25 cellular contexts compared by ENCODE assay signal in the genomic region with DNA sequence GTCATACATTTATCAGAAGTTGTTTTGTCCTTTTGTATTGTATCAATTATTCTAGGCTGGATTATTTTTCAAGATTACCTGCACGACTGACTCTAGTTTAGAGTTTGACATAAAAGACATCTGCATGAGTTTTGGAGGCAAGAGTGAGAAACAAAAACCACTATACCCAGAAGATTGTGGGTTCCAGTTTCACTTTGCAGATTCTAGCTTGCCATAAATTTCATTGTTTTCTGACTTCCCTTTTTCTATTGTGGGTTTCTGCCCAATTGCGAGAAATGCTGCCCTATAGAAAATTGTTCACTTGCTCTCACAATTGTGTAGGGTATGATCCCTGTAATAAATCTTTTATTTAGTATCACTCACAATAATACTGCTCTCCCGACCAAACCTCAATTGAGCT.
DNase-seq lines count a peak whose midpoint lies in the region; ATAC-seq, FAIRE-seq and TF ChIP-seq lines count a peak whose summit lies in the region.
"Had no signal": no experiment of that assay in that cellular context is flagged by ENCODE, and none has a peak within 500 bp of the region (broad histone marks: within the 10 kb centered on the region; RNA-seq: fewer than 3 reads in every experiment).

No MANE protein-coding gene starts in this region.

- no peaks in the 10 kb centered on the region for H3K36me3 Mint-ChIP-seq in activated CD4-positive, alpha-beta T cell treated with anti-CD3 and anti-CD28 coated beads, Interleukin-2, amount 10 ng/mL, durations not matched to agents 7 days and 5 days (ENCODE audit: low read depth)
- H3K36me3 Mint-ChIP-seq: activated naive CD4-positive, alpha-beta T cell treated with anti-CD3 and anti-CD28 coated beads, Interleukin-2, amount 50 U/mL, for 72 hours; CD14-positive monocyte; naive thymus-derived CD8-positive, alpha-beta T cell; stimulated activated memory B cell treated with anti-CD40 and anti-IgM and Interleukin-4, amounts not matched to agents 10 μg/mL and 1 μg/mL and 100 μg/mL, for 72 hours had no signal

- H4K91ac ChIP-seq in mesenchymal stem cell (ENCODE audit: low read length): no peak overlapping the region

- DNase-seq in MM.1S (peak; percentile 88), SKM-1 (lab: John Stamatoyannopoulos, UW; ENCODE audit: unreplicated experiment) (peak; percentile 15), mesenchymal stem cell (no peak), NCI-H226 (no peak), GM12892 (ENCODE audit: insufficient read length) (no peak)
- no peak for DNase-seq in activated CD4-positive, alpha-beta T cell treated with anti-CD3 and anti-CD28 coated beads, Interleukin-2, amount 10 ng/mL, durations not matched to agents 7 days and 5 days
- DNase-seq: activated CD4-positive, CD25-positive, alpha-beta regulatory T cell; activated CD8-positive, alpha-beta memory T cell treated with anti-CD3 and anti-CD28 coated beads for 24 hours; activated T-cell treated with anti-CD3 and anti-CD28 coated beads, Interleukin-2, amount 50 U/mL, for 72 hours; effector CD4-positive, alpha-beta T cell; gastrocnemius medialis; mesendoderm; naive thymus-derived CD8-positive, alpha-beta T cell; NCI-H2029; NCI-H446 treated with DMSO at 0.1 percent for 48 hours; pancreas; sigmoid colon; T-helper 17 cell; thyroid gland had no signal

- no peak overlapping the region for H3K4ac ChIP-seq in mesenchymal stem cell (ENCODE audit: low read depth in 1 of 2, low read length in 2 of 2)

- H3K9ac ChIP-seq in MM.1S (ENCODE audit: low read length) (no peak overlapping the region), mesenchymal stem cell (ENCODE audit: low read length) (no peak overlapping the region)

- H3K27me3 ChIP-seq in MM.1S (replicated peaks; ENCODE audit: insufficient read depth, low read length) (no peaks in the 10 kb centered on the region), mesenchymal stem cell (ENCODE audit: control insufficient read depth in 1 of 2, insufficient read depth in 1 of 2, low read length in 2 of 2) (no peaks in the 10 kb centered on the region)
- H3K27me3 ChIP-seq: gastrocnemius medialis, pancreas, sigmoid colon, thyroid gland had no signal

- no peak overlapping the region for H3K23ac ChIP-seq in mesenchymal stem cell (ENCODE audit: low read length in 2 of 2)

- H3K9me3 ChIP-seq in MM.1S (replicated peaks; ENCODE audit: insufficient read depth, low read length) (no peaks in the 10 kb centered on the region), mesenchymal stem cell (ENCODE audit: control insufficient read depth, low read length) (peaks cover 3% of the 10 kb centered on the region)
- H3K9me3 ChIP-seq: gastrocnemius medialis, pancreas, sigmoid colon, thyroid gland had no signal

- H3K36me3 ChIP-seq in MM.1S (replicated peaks; ENCODE audit: insufficient read depth, low read length) (no peaks in the 10 kb centered on the region), mesenchymal stem cell (ENCODE audit: control insufficient read depth in 1 of 2, insufficient read depth in 2 of 2, low read depth in 1 of 2, low read length in 2 of 2) (no peaks in the 10 kb centered on the region)
- H3K36me3 ChIP-seq: gastrocnemius medialis, pancreas, sigmoid colon, thyroid gland had no signal

- 100% methylated on average over 3 of the region's 3 CpGs for WGBS in mesenchymal stem cell

- H3K27ac ChIP-seq in MM.1S (ENCODE audit: low read length) (peak overlapping the region; percentile 31; the same call in 1 of the 2 replicates), mesenchymal stem cell (ENCODE audit: low read length, poor library complexity, severe bottlenecking) (no peak overlapping the region)
- H3K27ac ChIP-seq: gastrocnemius medialis, pancreas, sigmoid colon, thyroid gland had no signal

- no peak overlapping the region for H3K27ac Mint-ChIP-seq in activated CD4-positive, alpha-beta T cell treated with anti-CD3 and anti-CD28 coated beads, Interleukin-2, amount 10 ng/mL, durations not matched to agents 7 days and 5 days
- H3K27ac Mint-ChIP-seq: activated naive CD4-positive, alpha-beta T cell treated with anti-CD3 and anti-CD28 coated beads, Interleukin-2, amount 50 U/mL, for 72 hours; activated T-cell treated with anti-CD3 and anti-CD28 coated beads, Interleukin-2, amount 50 U/mL, for 72 hours; CD14-positive monocyte; naive thymus-derived CD8-positive, alpha-beta T cell; stimulated activated memory B cell treated with anti-CD40 and anti-IgM and Interleukin-4, amounts not matched to agents 10 μg/mL and 1 μg/mL and 100 μg/mL, for 72 hours; T-helper 17 cell had no signal

- peaks cover 2% of the 10 kb centered on the region for H3K9me3 Mint-ChIP-seq in activated CD4-positive, alpha-beta T cell treated with anti-CD3 and anti-CD28 coated beads, Interleukin-2, amount 10 ng/mL, durations not matched to agents 7 days and 5 days
- H3K9me3 Mint-ChIP-seq: stimulated activated memory B cell treated with anti-CD40 and anti-IgM and Interleukin-4, amounts not matched to agents 10 μg/mL and 1 μg/mL and 100 μg/mL, for 72 hours had no signal

- H3K4me1 Mint-ChIP-seq in activated CD4-positive, alpha-beta T cell treated with anti-CD3 and anti-CD28 coated beads, Interleukin-2, amount 10 ng/mL, durations not matched to agents 7 days and 5 days: no peaks in the 10 kb centered on the region
- H3K4me1 Mint-ChIP-seq: CD14-positive monocyte; naive thymus-derived CD8-positive, alpha-beta T cell; stimulated activated memory B cell treated with anti-CD40 and anti-IgM and Interleukin-4, amounts not matched to agents 10 μg/mL and 1 μg/mL and 100 μg/mL, for 72 hours; T-helper 17 cell had no signal

- no peak overlapping the region for H2BK5ac ChIP-seq in mesenchymal stem cell (ENCODE audit: low read depth, low read length, poor library complexity, severe bottlenecking)

- H3K4me3 ChIP-seq in MM.1S (ENCODE audit: low read length) (peak overlapping the region; percentile 9; the same call in 1 of the 2 replicates), mesenchymal stem cell (ENCODE audit: insufficient read depth in 1 of 2, low read depth in 1 of 2, low read length in 2 of 2) (no peak overlapping the region)
- H3K4me3 ChIP-seq: gastrocnemius medialis, pancreas, sigmoid colon, thyroid gland had no signal

- no peak overlapping the region for H4K8ac ChIP-seq in mesenchymal stem cell (ENCODE audit: low read length)

- H3K14ac ChIP-seq in mesenchymal stem cell (ENCODE audit: low read length in 2 of 2): no peak overlapping the region

- no peaks in the 10 kb centered on the region for H4K20me1 ChIP-seq in MM.1S (ENCODE audit: insufficient read depth, low read length)

- no peak overlapping the region for H2BK120ac ChIP-seq in mesenchymal stem cell (ENCODE audit: low read depth, low read length)

- H3K4me2 ChIP-seq in MM.1S (ENCODE audit: low read depth, low read length): peak overlapping the region; percentile 53; the same call in 1 of the 2 replicates
- no peak overlapping the region for H3K4me2 ChIP-seq in mesenchymal stem cell (ENCODE audit: low read length, poor library complexity, severe bottlenecking)

- no peak overlapping the region for H2BK15ac ChIP-seq in mesenchymal stem cell (ENCODE audit: low read depth, poor library complexity, severe bottlenecking)

- peaks cover 12% of the 10 kb centered on the region; the same call in 1 of the 2 replicates for H3F3A ChIP-seq in MM.1S (ENCODE audit: insufficient read depth, low read length)

- no peaks in the 10 kb centered on the region for H3K9me2 ChIP-seq in MM.1S (replicated peaks; ENCODE audit: insufficient read depth, low read length)

- ATAC-seq in GM18867 (IDR thresholded peaks at IDR 0.05; ENCODE audit: unreplicated experiment) (peak; percentile 70), HG02885 (IDR thresholded peaks at IDR 0.05; ENCODE audit: poor library complexity, unreplicated experiment) (peak; percentile 61)
- ATAC-seq: activated naive CD4-positive, alpha-beta T cell treated with anti-CD3 and anti-CD28 coated beads, Interleukin-2, amount 50 U/mL, for 72 hours; activated T-cell treated with anti-CD3 and anti-CD28 coated beads, Interleukin-2, amount 50 U/mL, for 72 hours; esophagus mucosa; gastrocnemius medialis; naive thymus-derived CD8-positive, alpha-beta T cell; pancreas; stimulated activated memory B cell treated with anti-CD40 and anti-IgM and Interleukin-4, amounts not matched to agents 10 μg/mL and 1 μg/mL and 100 μg/mL, for 72 hours; T-helper 17 cell had no signal

- H3K27me3 Mint-ChIP-seq in activated CD4-positive, alpha-beta T cell treated with anti-CD3 and anti-CD28 coated beads, Interleukin-2, amount 10 ng/mL, durations not matched to agents 7 days and 5 days: no peaks in the 10 kb centered on the region
- H3K27me3 Mint-ChIP-seq: naive thymus-derived CD8-positive, alpha-beta T cell; stimulated activated memory B cell treated with anti-CD40 and anti-IgM and Interleukin-4, amounts not matched to agents 10 μg/mL and 1 μg/mL and 100 μg/mL, for 72 hours; T-helper 17 cell had no signal

- H3K4me1 ChIP-seq in MM.1S (ENCODE audit: low read length) (peaks cover 9% of the 10 kb centered on the region), mesenchymal stem cell (ENCODE audit: control insufficient read depth, insufficient read depth, low read depth, low read length) (no peaks in the 10 kb centered on the region)
- H3K4me1 ChIP-seq: gastrocnemius medialis, pancreas, sigmoid colon, thyroid gland had no signal

- H3K79me1 ChIP-seq in mesenchymal stem cell (replicated peaks; ENCODE audit: low read length, poor library complexity, severe bottlenecking): no peaks in the 10 kb centered on the region

- H2AK5ac ChIP-seq in mesenchymal stem cell (ENCODE audit: low read length, severe bottlenecking): no peak overlapping the region

- TF ChIP-seq POLR2A in GM12892 (IDR thresholded peaks at IDR 0.05; ENCODE audit: low read depth, low read length): no peak

- no peak overlapping the region for H2BK12ac ChIP-seq in mesenchymal stem cell (ENCODE audit: low read length in 2 of 2)

- H3K79me2 ChIP-seq in MM.1S (ENCODE audit: low read length): no peaks in the 10 kb centered on the region

- no peak overlapping the region for H3K18ac ChIP-seq in mesenchymal stem cell (ENCODE audit: low read depth in 1 of 2, low read length in 2 of 2)

- no peak for TF ChIP-seq CTCF in MM.1S (IDR thresholded peaks at IDR 0.05; ENCODE audit: low read length)

- H2AFZ ChIP-seq in MM.1S (ENCODE audit: low read length) (no peak overlapping the region), mesenchymal stem cell (ENCODE audit: low read depth, low read length) (no peak overlapping the region)

- POLR2A ChIA-PET in activated CD4-positive, alpha-beta T cell treated with anti-CD3 and anti-CD28 coated beads, Interleukin-2, amount 10 ng/mL, durations not matched to agents 7 days and 5 days (lab: Charles Lee): no interaction called here

- H3K4me3 Mint-ChIP-seq in activated CD4-positive, alpha-beta T cell treated with anti-CD3 and anti-CD28 coated beads, Interleukin-2, amount 10 ng/mL, durations not matched to agents 7 days and 5 days: no peak overlapping the region
- H3K4me3 Mint-ChIP-seq: activated T-cell treated with anti-CD3 and anti-CD28 coated beads, Interleukin-2, amount 50 U/mL, for 72 hours; naive thymus-derived CD8-positive, alpha-beta T cell; stimulated activated memory B cell treated with anti-CD40 and anti-IgM and Interleukin-4, amounts not matched to agents 10 μg/mL and 1 μg/mL and 100 μg/mL, for 72 hours; T-helper 17 cell had no signal

- FAIRE-seq in GM12892 (lab: Jason Lieb, UNC): no peak
- FAIRE-seq: pancreas had no signal

- CTCF ChIA-PET in activated CD4-positive, alpha-beta T cell treated with anti-CD3 and anti-CD28 coated beads, Interleukin-2, amount 10 ng/mL, durations not matched to agents 7 days and 5 days (lab: Charles Lee): no interaction called here

Comparison
In these comparisons a context has a peak if more than half of its experiments do, and no peak if none do; other contexts are left out.
1. DNase-seq: peak in MM.1S (single experiment) and SKM-1 (single experiment); none in mesenchymal stem cell (single experiment), activated CD4-positive, alpha-beta T cell treated with anti-CD3 and anti-CD28 coated beads, Interleukin-2, amount 10 ng/mL, durations not matched to agents 7 days and 5 days (single experiment), NCI-H226 (single experiment) and GM12892 (single experiment).